11 cellular contexts compared by ENCODE assay signal in the genomic region with DNA sequence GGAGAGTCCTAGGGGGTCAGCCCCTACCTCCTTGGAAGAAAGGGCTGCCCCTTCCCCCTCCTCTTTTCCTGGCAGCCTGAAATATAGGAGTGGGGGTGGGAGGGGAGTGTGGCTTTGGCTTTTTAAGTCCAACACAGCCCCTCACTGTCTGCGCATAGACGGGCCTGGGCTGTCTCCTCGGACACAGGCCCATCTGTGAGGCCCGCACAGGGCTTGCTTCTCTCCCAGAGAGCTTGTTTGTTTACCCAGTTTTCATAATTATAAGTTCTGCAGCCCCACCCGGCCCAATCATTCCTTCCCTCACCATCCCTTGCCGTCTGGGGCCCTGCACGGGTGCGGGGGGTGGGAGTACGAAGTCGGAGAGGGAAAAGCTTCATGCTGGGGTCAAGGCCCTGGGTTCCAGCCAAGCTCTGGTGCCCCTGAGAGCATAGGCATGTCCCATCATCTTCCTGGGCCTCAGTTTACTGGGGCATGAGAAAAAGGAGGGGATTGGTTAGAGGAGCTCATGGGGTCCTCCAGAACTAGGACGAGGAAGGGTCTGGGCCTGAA. TPM values are rescaled to one million over a fixed set of nuclear protein-coding genes. Genes with fewer than 3 reads are reported as not detected.
A peak's percentile ranks its signal among the peaks of the same experiment; 100 is the strongest.
DNase-seq lines count a peak whose midpoint lies in the region; TF ChIP-seq lines count a peak whose summit lies in the region.
"Had no signal": no experiment of that assay in that cellular context is flagged by ENCODE, and none has a peak within 500 bp of the region (broad histone marks: within the 10 kb centered on the region; RNA-seq: fewer than 3 reads in every experiment).

No MANE protein-coding gene starts in this region.

- no peaks in the 10 kb centered on the region for H3K27me3 Mint-ChIP-seq in CD8-positive, alpha-beta memory T cell
- H3K27me3 Mint-ChIP-seq: progenitor cell of endocrine pancreas; stimulated activated naive CD8-positive, alpha-beta T cell treated with anti-CD3 and anti-CD28 coated beads, Interleukin-15, amount 100 ng/mL, for 72 hours had no signal

- H3K9me3 ChIP-seq in CD8-positive, alpha-beta memory T cell (ENCODE audit: low read length) = no peaks in the 10 kb centered on the region
- H3K9me3 ChIP-seq in SJSA1 (replicated peaks) (no peaks in the 10 kb centered on the region), esophagus muscularis mucosa (no peaks in the 10 kb centered on the region), sigmoid colon (no peaks in the 10 kb centered on the region)

- WGBS in esophagus muscularis mucosa = 62% methylated on average over 11 of the region's 11 CpGs
- 21 to 57% methylated on average over 11 of the region's 11 CpGs for WGBS in sigmoid colon, 2 donors

- TF ChIP-seq CTCF in esophagus muscularis mucosa (IDR thresholded peaks at IDR 0.05) (no peak), sigmoid colon (IDR thresholded peaks at IDR 0.05) (no peak)

- H3K27ac Mint-ChIP-seq in CD8-positive, alpha-beta memory T cell = peak overlapping the region in 7 of 8 donors; percentile 60 to 93 (median 87)
- H3K27ac Mint-ChIP-seq: progenitor cell of endocrine pancreas had no signal

- CTCF ChIA-PET in CD8-positive, alpha-beta memory T cell (lab: Charles Lee) = interaction anchor here (1.0 to 1.1 kb wide), 2 partner anchors 31 to 54 kb away, joined by 3 to 4 read pairs; no protein-coding TSS in a partner anchor

- H3K36me3 Mint-ChIP-seq in CD8-positive, alpha-beta memory T cell = peaks cover 0 to 2% (median 1%) of the 10 kb centered on the region in 3 donors

- no peaks in the 10 kb centered on the region for H3K27me3 ChIP-seq in CD8-positive, alpha-beta memory T cell (ENCODE audit: insufficient read depth, low read length, poor library complexity, severe bottlenecking)
- no peaks in the 10 kb centered on the region for H3K27me3 ChIP-seq in SJSA1 (replicated peaks)
- no peaks in the 10 kb centered on the region for H3K27me3 ChIP-seq in esophagus muscularis mucosa
- H3K27me3 ChIP-seq in sigmoid colon = no peaks in the 10 kb centered on the region

- no peak for DNase-seq in CD8-positive, alpha-beta memory T cell
- DNase-seq in SJSA1 (ENCODE audit: low read depth in 1 of 2, low spot score in 2 of 2) = peak in 1 of 2 experiments; percentile 10
- no peak for DNase-seq in esophagus muscularis mucosa (ENCODE audit: extremely low spot score)
- no peak for DNase-seq in sigmoid colon
- no peak for DNase-seq in mucosa of gallbladder (ENCODE audit: low spot score)
- no peak for DNase-seq in effector CD8-positive, alpha-beta T cell (lab: John Stamatoyannopoulos, UW)
- DNase-seq in cerebellar nuclear complex (lab: John Stamatoyannopoulos, UW) = no peak
- DNase-seq in DMS53 treated with DMSO at 0.1 percent for 48 hours (lab: John Stamatoyannopoulos, UW; ENCODE audit: unreplicated experiment) = no peak
- DNase-seq: NCI-H82; stimulated activated naive CD8-positive, alpha-beta T cell treated with anti-CD3 and anti-CD28 coated beads, Interleukin-15, amount 100 ng/mL, for 72 hours had no signal

- H3K4me1 Mint-ChIP-seq in CD8-positive, alpha-beta memory T cell = peaks cover 51 to 77% (median 56%) of the 10 kb centered on the region in 3 donors

- POLR2A ChIA-PET in CD8-positive, alpha-beta memory T cell (lab: Charles Lee) = interaction anchor here (0.6 to 1.0 kb wide), 3 partner anchors 10 to 187 kb away, joined by 4 to 5 read pairs (median 5); a partner anchor contains a TSS

- TF ChIP-seq POLR2A in esophagus muscularis mucosa (IDR thresholded peaks at IDR 0.05; ENCODE audit: low read depth) = no peak
- no peak for TF ChIP-seq POLR2A in sigmoid colon (IDR thresholded peaks at IDR 0.05)

- H3K9me3 Mint-ChIP-seq in CD8-positive, alpha-beta memory T cell = no peaks in the 10 kb centered on the region
- H3K9me3 Mint-ChIP-seq: stimulated activated naive CD8-positive, alpha-beta T cell treated with anti-CD3 and anti-CD28 coated beads, Interleukin-15, amount 100 ng/mL, for 72 hours had no signal

- no peak for TF ChIP-seq EP300 in esophagus muscularis mucosa (IDR thresholded peaks at IDR 0.05)
- TF ChIP-seq EP300 in sigmoid colon (IDR thresholded peaks at IDR 0.05) = no peak

- H3K4me1 ChIP-seq in CD8-positive, alpha-beta memory T cell (ENCODE audit: insufficient read depth, low read length) = peaks cover 48% of the 10 kb centered on the region
- H3K4me1 ChIP-seq in SJSA1 (replicated peaks) (peaks cover 90% of the 10 kb centered on the region), esophagus muscularis mucosa (peaks cover 76 to 100% (median 99%) of the 10 kb centered on the region in 4 donors), sigmoid colon (peaks cover 0 to 85% (median 84%) of the 10 kb centered on the region in 4 donors)

- peak overlapping the region; percentile 59 for H3K4me3 ChIP-seq in CD8-positive, alpha-beta memory T cell (ENCODE audit: low read length)
- H3K4me3 ChIP-seq in SJSA1 (no peak overlapping the region), esophagus muscularis mucosa (no peak overlapping the region), sigmoid colon (no peak overlapping the region)

- peak overlapping the region; percentile 25 for H3K27ac ChIP-seq in CD8-positive, alpha-beta memory T cell (ENCODE audit: low read depth, low read length)
- H3K27ac ChIP-seq in SJSA1 (peak overlapping the region; percentile 63), esophagus muscularis mucosa (replicated peaks in 1 of 4) (peak overlapping the region; percentile 63 to 83 (median 77)), sigmoid colon (peak overlapping the region; percentile 75 to 93 (median 84))

- H3K4me3 Mint-ChIP-seq in CD8-positive, alpha-beta memory T cell = peak overlapping the region in 4 of 7 donors; percentile 40 to 73 (median 58)

- intact Hi-C loops in esophagus muscularis mucosa (cut with DNase I) (no loop called here), sigmoid colon (cut with DNase I) (no loop called here)

- no peaks in the 10 kb centered on the region for H3K36me3 ChIP-seq in CD8-positive, alpha-beta memory T cell (ENCODE audit: insufficient read depth, low read length)
- H3K36me3 ChIP-seq in SJSA1 = peaks cover 65% of the 10 kb centered on the region
- peaks cover 0 to 25% (median 20%) of the 10 kb centered on the region in 4 donors for H3K36me3 ChIP-seq in esophagus muscularis mucosa
- H3K36me3 ChIP-seq in sigmoid colon = peaks cover 0 to 18% (median 4%) of the 10 kb centered on the region in 4 donors

RNA-seq across cellular contexts. Expression of a gene that starts 54.0 kb away (rescaled TPM):
- 10 to 100 TPM; 14.5 to 15.2 TPM for total RNA-seq in CD8-positive, alpha-beta memory T cell
- polyA plus RNA-seq in CD8-positive, alpha-beta memory T cell = 8.2 TPM
- total RNA-seq in SJSA1 (2014; rRNA removed; shearing (Covaris generic)) = 18.4 and 72.6 TPM in 2 replicates
- 10 to 100 TPM; 17.2 to 34.0 (median 19.8) TPM for total RNA-seq in esophagus muscularis mucosa
- total RNA-seq in sigmoid colon = 10 to 100 TPM; 32.3 to 97.2 (median 41.0) TPM
- polyA plus RNA-seq in sigmoid colon = 1 to 10 TPM; 3.7 to 9.2 (median 9.0) TPM
- 52.8 TPM for total RNA-seq in mucosa of gallbladder

Comparison
In these comparisons a context has a peak if more than half of its experiments do, and no peak if none do; other contexts are left out.
1. H3K27ac ChIP-seq: peak in every context shown above with its lines; median percentile 84 in sigmoid colon; 77 in esophagus muscularis mucosa; 63 in SJSA1; 25 in CD8-positive, alpha-beta memory T cell.